In genomic region chr14:78746086-78746595, GRCh38 we compare ENCODE assay signal across 17 cellular contexts.
DNase-seq lines count a peak whose midpoint lies in the region; ATAC-seq lines count a peak whose summit lies in the region.
"Had no signal": no experiment of that assay in that cellular context is flagged by ENCODE, and none has a peak within 500 bp of the region (broad histone marks: within the 10 kb centered on the region; RNA-seq: fewer than 3 reads in every experiment).

No MANE protein-coding gene starts in this region.

- no peak for ATAC-seq in GM18870 (IDR thresholded peaks at IDR 0.05; ENCODE audit: unreplicated experiment)
- ATAC-seq: HepG2 had no signal

- H3K27ac ChIP-seq in caudate nucleus (ENCODE audit: low read depth, low read length) = peak overlapping the region; percentile 3
- H3K27ac ChIP-seq: GM23248 had no signal

- DNase-seq in NCI-H82 (lab: John Stamatoyannopoulos, UW) (peak; percentile 82), caudate nucleus (lab: John Stamatoyannopoulos, UW) (no peak), medulla oblongata (ENCODE audit: extremely low spot score) (peak; percentile 18), SKM-1 treated with dmso at 0.1 percent for 144 hours (lab: John Stamatoyannopoulos, UW; ENCODE audit: unreplicated experiment) (no peak), NCI-H2196 (lab: John Stamatoyannopoulos, UW; ENCODE audit: unreplicated experiment) (no peak)
- no peak for DNase-seq in activated T-cell treated with anti-CD3 and anti-CD28 coated beads, Interleukin-2, amount 50 U/mL, for 1 hour
- DNase-seq: ACHN; BE2C; C1 segment of cervical spinal cord; Caco-2; CD4-positive, CD25-positive, alpha-beta regulatory T cell; CD8-positive, alpha-beta memory T cell; DMS79 treated with DMSO at 0.1 percent for 48 hours; GF-D8; GM23248 had no signal

Comparison
In these comparisons a context has a peak if more than half of its experiments do, and no peak if none do; other contexts are left out.
1. DNase-seq: peak in NCI-H82 (single experiment) and medulla oblongata (single experiment); none in caudate nucleus (0 of 61), SKM-1 treated with dmso at 0.1 percent for 144 hours (single experiment), NCI-H2196 (single experiment) and activated T-cell treated with anti-CD3 and anti-CD28 coated beads, Interleukin-2, amount 50 U/mL, for 1 hour (single experiment).